ENCODE assay signal across 1 cellular context in genomic region chr1:2194898-2195673, GRCh38.
TF ChIP-seq lines count a peak whose summit lies in the region.

No MANE protein-coding gene starts in this region.

TF ChIP-seq in HepG2, 621 proteins besides CTCF, POLR2A, EP300 and RAD21 (continued from another document and continues in another):
- TF ChIP-seq, protein P1, sequence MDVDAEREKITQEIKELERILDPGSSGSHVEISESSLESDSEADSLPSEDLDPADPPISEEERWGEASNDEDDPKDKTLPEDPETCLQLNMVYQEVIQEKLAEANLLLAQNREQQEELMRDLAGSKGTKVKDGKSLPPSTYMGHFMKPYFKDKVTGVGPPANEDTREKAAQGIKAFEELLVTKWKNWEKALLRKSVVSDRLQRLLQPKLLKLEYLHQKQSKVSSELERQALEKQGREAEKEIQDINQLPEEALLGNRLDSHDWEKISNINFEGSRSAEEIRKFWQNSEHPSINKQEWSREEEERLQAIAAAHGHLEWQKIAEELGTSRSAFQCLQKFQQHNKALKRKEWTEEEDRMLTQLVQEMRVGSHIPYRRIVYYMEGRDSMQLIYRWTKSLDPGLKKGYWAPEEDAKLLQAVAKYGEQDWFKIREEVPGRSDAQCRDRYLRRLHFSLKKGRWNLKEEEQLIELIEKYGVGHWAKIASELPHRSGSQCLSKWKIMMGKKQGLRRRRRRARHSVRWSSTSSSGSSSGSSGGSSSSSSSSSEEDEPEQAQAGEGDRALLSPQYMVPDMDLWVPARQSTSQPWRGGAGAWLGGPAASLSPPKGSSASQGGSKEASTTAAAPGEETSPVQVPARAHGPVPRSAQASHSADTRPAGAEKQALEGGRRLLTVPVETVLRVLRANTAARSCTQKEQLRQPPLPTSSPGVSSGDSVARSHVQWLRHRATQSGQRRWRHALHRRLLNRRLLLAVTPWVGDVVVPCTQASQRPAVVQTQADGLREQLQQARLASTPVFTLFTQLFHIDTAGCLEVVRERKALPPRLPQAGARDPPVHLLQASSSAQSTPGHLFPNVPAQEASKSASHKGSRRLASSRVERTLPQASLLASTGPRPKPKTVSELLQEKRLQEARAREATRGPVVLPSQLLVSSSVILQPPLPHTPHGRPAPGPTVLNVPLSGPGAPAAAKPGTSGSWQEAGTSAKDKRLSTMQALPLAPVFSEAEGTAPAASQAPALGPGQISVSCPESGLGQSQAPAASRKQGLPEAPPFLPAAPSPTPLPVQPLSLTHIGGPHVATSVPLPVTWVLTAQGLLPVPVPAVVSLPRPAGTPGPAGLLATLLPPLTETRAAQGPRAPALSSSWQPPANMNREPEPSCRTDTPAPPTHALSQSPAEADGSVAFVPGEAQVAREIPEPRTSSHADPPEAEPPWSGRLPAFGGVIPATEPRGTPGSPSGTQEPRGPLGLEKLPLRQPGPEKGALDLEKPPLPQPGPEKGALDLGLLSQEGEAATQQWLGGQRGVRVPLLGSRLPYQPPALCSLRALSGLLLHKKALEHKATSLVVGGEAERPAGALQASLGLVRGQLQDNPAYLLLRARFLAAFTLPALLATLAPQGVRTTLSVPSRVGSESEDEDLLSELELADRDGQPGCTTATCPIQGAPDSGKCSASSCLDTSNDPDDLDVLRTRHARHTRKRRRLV (CRISPR knock-in tag; IDR thresholded peaks at IDR 0.05): no peak
- TF ChIP-seq ETV5 (CRISPR knock-in tag; IDR thresholded peaks at IDR 0.05; ENCODE audit: borderline replicate concordance) (peak; percentile 62; the same call in 1 of the 2 replicates), RXRA (CRISPR knock-in tag; IDR thresholded peaks at IDR 0.05) (peak; percentile 55; the same call in 1 of the 2 replicates), ZNF124 (CRISPR knock-in tag; IDR thresholded peaks at IDR 0.05) (0 out of 2 replicates have a peak, but pooled peaks have one; percentile 42), ZKSCAN8 (CRISPR knock-in tag; IDR thresholded peaks at IDR 0.05; ENCODE audit: borderline replicate concordance) (peak; percentile 45; the same call in 1 of the 2 replicates), ZNF660 (CRISPR knock-in tag; IDR thresholded peaks at IDR 0.05; ENCODE audit: borderline replicate concordance, low read depth) (no peak), ZNF549 (CRISPR knock-in tag; IDR thresholded peaks at IDR 0.05) (peak; percentile 54; the same call in 1 of the 2 replicates), RBM39 (IDR thresholded peaks at IDR 0.05; ENCODE audit: low read depth, low read length, poor library complexity, severe bottlenecking) (peak; percentile 77), ZNF451 (CRISPR knock-in tag; IDR thresholded peaks at IDR 0.05) (no peak; the same call in 1 of the 2 replicates), ZNF350 (CRISPR knock-in tag; IDR thresholded peaks at IDR 0.05; ENCODE audit: borderline replicate concordance, low read depth) (peak; percentile 59; the same call in 1 of the 2 replicates), TBX3 (IDR thresholded peaks at IDR 0.05; ENCODE audit: borderline replicate concordance) (no peak), CHCHD3 (CRISPR knock-in tag; IDR thresholded peaks at IDR 0.05) (0 out of 2 replicates have a peak, but pooled peaks have one; percentile 48), ZBTB7A (CRISPR knock-in tag; IDR thresholded peaks at IDR 0.05) (peak; percentile 96), ERF (CRISPR knock-in tag; IDR thresholded peaks at IDR 0.05) (peak; percentile 63; the same call in 1 of the 2 replicates), MIER2 (CRISPR knock-in tag; IDR thresholded peaks at IDR 0.05) (no peak), GPN1 (CRISPR knock-in tag; IDR thresholded peaks at IDR 0.05; ENCODE audit: borderline replicate concordance) (no peak), SAP130 (CRISPR knock-in tag; IDR thresholded peaks at IDR 0.05; ENCODE audit: low read depth) (peak; percentile 66), CBFB (CRISPR knock-in tag; IDR thresholded peaks at IDR 0.05) (peak; percentile 43; the same call in 1 of the 2 replicates), NFIB (CRISPR knock-in tag; IDR thresholded peaks at IDR 0.05; ENCODE audit: borderline replicate concordance) (no peak), RELA (CRISPR knock-in tag; IDR thresholded peaks at IDR 0.05) (0 out of 2 replicates have a peak, but pooled peaks have one; percentile 38), JUND (CRISPR knock-in tag; IDR thresholded peaks at IDR 0.05) (no peak), CCAR2 (optimal IDR thresholded peaks at IDR 0.05; ENCODE audit: low read depth, low read length) (no peak), FOXO1 (CRISPR knock-in tag; IDR thresholded peaks at IDR 0.05) (no peak; the same call in 1 of the 2 replicates), ZNF580 (CRISPR knock-in tag; IDR thresholded peaks at IDR 0.05; ENCODE audit: borderline replicate concordance, low read depth) (peak; percentile 93; the same call in 1 of the 2 replicates), TBL1XR1 (IDR thresholded peaks at IDR 0.05; ENCODE audit: borderline replicate concordance, low read length, partially characterized antibody) (peak; percentile 39), YEATS2 (CRISPR knock-in tag; IDR thresholded peaks at IDR 0.05; ENCODE audit: borderline replicate concordance) (peak; percentile 52; the same call in 1 of the 2 replicates), TAF1 (CRISPR knock-in tag; IDR thresholded peaks at IDR 0.05) (peak; percentile 37; the same call in 1 of the 2 replicates), ZNF772 (CRISPR knock-in tag; IDR thresholded peaks at IDR 0.05) (peak; percentile 31; the same call in 1 of the 2 replicates), AKNA (CRISPR knock-in tag; IDR thresholded peaks at IDR 0.05; ENCODE audit: borderline replicate concordance) (no peak), ZNF431 (CRISPR knock-in tag; IDR thresholded peaks at IDR 0.05; ENCODE audit: borderline replicate concordance, low read depth) (no peak), NCOA2 (CRISPR knock-in tag; IDR thresholded peaks at IDR 0.05) (peak; percentile 16; the same call in 1 of the 2 replicates), BRCA1 (CRISPR knock-in tag; IDR thresholded peaks at IDR 0.05) (peak; percentile 54; the same call in 1 of the 2 replicates), NFAT5 (CRISPR knock-in tag; IDR thresholded peaks at IDR 0.05) (0 out of 2 replicates have a peak, but pooled peaks have one; percentile 51), SUZ12 (IDR thresholded peaks at IDR 0.05; ENCODE audit: low read depth, low read length) (no peak), HNF4A (CRISPR knock-in tag; IDR thresholded peaks at IDR 0.05) (peak; percentile 75), PHF20 (CRISPR knock-in tag; IDR thresholded peaks at IDR 0.05) (peak; percentile 55), ZNF550 (CRISPR knock-in tag; IDR thresholded peaks at IDR 0.05; ENCODE audit: borderline replicate concordance) (no peak), ZNF607 (CRISPR knock-in tag; IDR thresholded peaks at IDR 0.05; ENCODE audit: borderline replicate concordance) (0 out of 2 replicates have a peak, but pooled peaks have one; percentile 45), DRAP1 (CRISPR knock-in tag; IDR thresholded peaks at IDR 0.05) (no peak)
- TF ChIP-seq, protein P2, sequence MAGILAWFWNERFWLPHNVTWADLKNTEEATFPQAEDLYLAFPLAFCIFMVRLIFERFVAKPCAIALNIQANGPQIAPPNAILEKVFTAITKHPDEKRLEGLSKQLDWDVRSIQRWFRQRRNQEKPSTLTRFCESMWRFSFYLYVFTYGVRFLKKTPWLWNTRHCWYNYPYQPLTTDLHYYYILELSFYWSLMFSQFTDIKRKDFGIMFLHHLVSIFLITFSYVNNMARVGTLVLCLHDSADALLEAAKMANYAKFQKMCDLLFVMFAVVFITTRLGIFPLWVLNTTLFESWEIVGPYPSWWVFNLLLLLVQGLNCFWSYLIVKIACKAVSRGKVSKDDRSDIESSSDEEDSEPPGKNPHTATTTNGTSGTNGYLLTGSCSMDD (CRISPR knock-in tag; IDR thresholded peaks at IDR 0.05): peak; percentile 35; the same call in 1 of the 2 replicates
- TF ChIP-seq, protein P3, sequence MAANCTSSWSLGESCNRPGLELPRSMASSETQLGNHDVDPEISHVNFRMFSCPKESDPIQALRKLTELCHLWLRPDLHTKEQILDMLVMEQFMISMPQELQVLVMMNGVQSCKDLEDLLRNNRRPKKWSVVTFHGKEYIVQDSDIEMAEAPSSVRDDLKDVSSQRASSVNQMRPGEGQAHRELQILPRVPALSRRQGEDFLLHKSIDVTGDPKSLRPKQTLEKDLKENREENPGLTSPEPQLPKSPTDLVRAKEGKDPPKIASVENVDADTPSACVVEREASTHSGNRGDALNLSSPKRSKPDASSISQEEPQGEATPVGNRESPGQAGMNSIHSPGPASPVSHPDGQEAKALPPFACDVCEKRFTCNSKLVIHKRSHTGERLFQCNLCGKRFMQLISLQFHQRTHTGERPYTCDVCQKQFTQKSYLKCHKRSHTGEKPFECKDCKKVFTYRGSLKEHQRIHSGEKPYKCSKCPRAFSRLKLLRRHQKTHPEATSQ (CRISPR knock-in tag; IDR thresholded peaks at IDR 0.05; ENCODE audit: borderline replicate concordance): no peak
- TF ChIP-seq, protein P4, sequence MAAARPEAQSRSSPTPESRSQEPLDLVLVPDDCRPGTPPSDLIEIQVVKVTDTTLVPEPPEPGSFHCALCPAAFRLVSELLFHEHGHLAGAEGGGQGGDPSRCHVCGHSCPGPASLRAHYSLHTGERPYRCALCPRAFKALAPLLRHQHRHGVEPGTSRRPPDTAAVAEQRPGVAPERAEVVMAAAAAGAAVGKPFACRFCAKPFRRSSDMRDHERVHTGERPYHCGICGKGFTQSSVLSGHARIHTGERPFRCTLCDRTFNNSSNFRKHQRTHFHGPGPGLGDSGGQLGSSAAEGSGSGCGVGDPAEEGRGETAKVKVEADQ (CRISPR knock-in tag; IDR thresholded peaks at IDR 0.05; ENCODE audit: borderline replicate concordance): no peak; the same call in 1 of the 2 replicates
